15 cellular contexts compared by ENCODE assay signal in genomic region chr11:74615311-74615710, GRCh38.
"Had no signal": no experiment of that assay in that cellular context is flagged by ENCODE, and none has a peak within 500 bp of the region (broad histone marks: within the 10 kb centered on the region; RNA-seq: fewer than 3 reads in every experiment).

No MANE protein-coding gene starts in this region.

- H3K4me1 Mint-ChIP-seq: nephron progenitor cell had no signal

- H3K27me3 Mint-ChIP-seq: stimulated activated naive CD8-positive, alpha-beta T cell treated with anti-CD3 and anti-CD28 coated beads, Interleukin-15, Interleukin-2, amounts not matched to agents 100 ng/mL and 50 ng/mL, for 24 hours; type B pancreatic cell had no signal

- DNase-seq: activated CD4-positive, alpha-beta T cell treated with anti-CD3 and anti-CD28 coated beads, Interleukin-2, amount 50 U/mL, for 48 hours; activated gamma-delta T cell; dermis blood vessel endothelial cell; effector memory CD4-positive, alpha-beta T cell; heart left ventricle; nephron progenitor cell; nucleus accumbens; T-helper 1 cell had no signal

- FAIRE-seq: bronchial epithelial cell, endothelial cell of umbilical vein had no signal

- H3K4me3 Mint-ChIP-seq: nephron progenitor cell; stimulated activated naive CD8-positive, alpha-beta T cell treated with anti-CD3 and anti-CD28 coated beads, Interleukin-15, Interleukin-2, amounts not matched to agents 100 ng/mL and 50 ng/mL, for 24 hours; type B pancreatic cell had no signal

- H3K4me3 ChIP-seq: esophagus muscularis mucosa, gastroesophageal sphincter, heart left ventricle had no signal

- H3K27ac Mint-ChIP-seq: activated naive CD4-positive, alpha-beta T cell treated with anti-CD3 and anti-CD28 coated beads, Interleukin-2, amount 50 U/mL, for 72 hours; nephron progenitor cell; stimulated activated naive CD8-positive, alpha-beta T cell treated with anti-CD3 and anti-CD28 coated beads, Interleukin-15, Interleukin-2, amounts not matched to agents 100 ng/mL and 50 ng/mL, for 24 hours; type B pancreatic cell had no signal

- ATAC-seq: activated naive CD4-positive, alpha-beta T cell treated with anti-CD3 and anti-CD28 coated beads, Interleukin-2, amount 50 U/mL, for 72 hours; gastroesophageal sphincter had no signal

- H3K9me3 ChIP-seq: esophagus muscularis mucosa, gastroesophageal sphincter, heart left ventricle had no signal

- H3K27me3 ChIP-seq: esophagus muscularis mucosa, gastroesophageal sphincter, heart left ventricle had no signal
